In genomic region chr16:51825740-51826139, GRCh38 we compare ENCODE assay signal across 18 cellular contexts.
"Had no signal": no experiment of that assay in that cellular context is flagged by ENCODE, and none has a peak within 500 bp of the region (broad histone marks: within the 10 kb centered on the region; RNA-seq: fewer than 3 reads in every experiment).

No MANE protein-coding gene starts in this region.

- ATAC-seq: Panc1, SK-N-SH treated with all-trans-retinoic acid at 6 μM for 48 hours had no signal

- H3K27ac ChIP-seq: HL-60, RWPE1 had no signal

- DNase-seq: KBM-7, MM.1S, NCI-H1092 treated with DMSO at 0.1 percent for 48 hours, NCI-H1436, NCI-H187, NCI-H2029, NCI-H2081 treated with DMSO at 0.1 percent for 48 hours, NCI-H2171 treated with DMSO at 0.1 percent for 48 hours, NCI-H345, NCI-H446 treated with DMSO at 0.1 percent for 48 hours, NCI-H510A treated with DMSO at 0.1 percent for 48 hours, NCI-H748 treated with DMSO at 0.1 percent for 48 hours, SHP77, T-helper 1 cell had no signal
